In the genomic region with DNA sequence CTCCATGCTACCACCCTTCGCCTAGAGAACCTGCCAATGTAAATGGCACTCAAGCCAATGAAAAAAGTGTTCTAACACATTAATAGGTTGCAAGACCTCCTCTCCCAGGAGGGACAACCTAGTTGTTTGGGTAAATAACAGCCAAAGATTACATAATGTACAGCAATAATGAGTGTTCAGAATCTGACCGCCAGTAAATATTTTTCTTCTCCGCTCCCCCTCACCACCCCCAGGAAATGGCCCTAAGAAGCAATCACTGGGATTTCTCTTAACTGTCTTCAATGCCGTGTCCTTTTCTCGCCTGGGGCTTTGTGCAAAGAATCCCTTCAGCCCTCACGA, we compare ENCODE assay signal across 2 cellular contexts.
TF ChIP-seq lines count a peak whose summit lies in the region.

No MANE protein-coding gene starts in this region.

TF ChIP-seq in GM12878, 131 proteins besides CTCF, POLR2A, EP300 and RAD21:
- TF ChIP-seq, protein P1, sequence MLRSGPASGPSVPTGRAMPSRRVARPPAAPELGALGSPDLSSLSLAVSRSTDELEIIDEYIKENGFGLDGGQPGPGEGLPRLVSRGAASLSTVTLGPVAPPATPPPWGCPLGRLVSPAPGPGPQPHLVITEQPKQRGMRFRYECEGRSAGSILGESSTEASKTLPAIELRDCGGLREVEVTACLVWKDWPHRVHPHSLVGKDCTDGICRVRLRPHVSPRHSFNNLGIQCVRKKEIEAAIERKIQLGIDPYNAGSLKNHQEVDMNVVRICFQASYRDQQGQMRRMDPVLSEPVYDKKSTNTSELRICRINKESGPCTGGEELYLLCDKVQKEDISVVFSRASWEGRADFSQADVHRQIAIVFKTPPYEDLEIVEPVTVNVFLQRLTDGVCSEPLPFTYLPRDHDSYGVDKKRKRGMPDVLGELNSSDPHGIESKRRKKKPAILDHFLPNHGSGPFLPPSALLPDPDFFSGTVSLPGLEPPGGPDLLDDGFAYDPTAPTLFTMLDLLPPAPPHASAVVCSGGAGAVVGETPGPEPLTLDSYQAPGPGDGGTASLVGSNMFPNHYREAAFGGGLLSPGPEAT (IDR thresholded peaks at IDR 0.05; ENCODE audit: low read depth), result no peak
- TF ChIP-seq CREM (IDR thresholded peaks at IDR 0.05; ENCODE audit: low read depth), result no peak
- peak; percentile 14; the same call in 1 of the 2 replicates for TF ChIP-seq CBX5 (IDR thresholded peaks at IDR 0.05; ENCODE audit: low read depth)
- no peak for TF ChIP-seq ZNF622 (IDR thresholded peaks at IDR 0.05)
- no peak for TF ChIP-seq BACH1 (IDR thresholded peaks at IDR 0.05; ENCODE audit: borderline replicate concordance)
- no peak for TF ChIP-seq POLR2AphosphoS2 (IDR thresholded peaks at IDR 0.05; ENCODE audit: low read depth, low read length)

TF ChIP-seq in liver, 16 proteins besides CTCF, POLR2A, EP300 and RAD21:
- TF ChIP-seq YY1 (IDR thresholded peaks at IDR 0.05), result no peak
- TF ChIP-seq FOXA2 (IDR thresholded peaks at IDR 0.05), result peak; percentile 23
- TF ChIP-seq, protein P2, sequence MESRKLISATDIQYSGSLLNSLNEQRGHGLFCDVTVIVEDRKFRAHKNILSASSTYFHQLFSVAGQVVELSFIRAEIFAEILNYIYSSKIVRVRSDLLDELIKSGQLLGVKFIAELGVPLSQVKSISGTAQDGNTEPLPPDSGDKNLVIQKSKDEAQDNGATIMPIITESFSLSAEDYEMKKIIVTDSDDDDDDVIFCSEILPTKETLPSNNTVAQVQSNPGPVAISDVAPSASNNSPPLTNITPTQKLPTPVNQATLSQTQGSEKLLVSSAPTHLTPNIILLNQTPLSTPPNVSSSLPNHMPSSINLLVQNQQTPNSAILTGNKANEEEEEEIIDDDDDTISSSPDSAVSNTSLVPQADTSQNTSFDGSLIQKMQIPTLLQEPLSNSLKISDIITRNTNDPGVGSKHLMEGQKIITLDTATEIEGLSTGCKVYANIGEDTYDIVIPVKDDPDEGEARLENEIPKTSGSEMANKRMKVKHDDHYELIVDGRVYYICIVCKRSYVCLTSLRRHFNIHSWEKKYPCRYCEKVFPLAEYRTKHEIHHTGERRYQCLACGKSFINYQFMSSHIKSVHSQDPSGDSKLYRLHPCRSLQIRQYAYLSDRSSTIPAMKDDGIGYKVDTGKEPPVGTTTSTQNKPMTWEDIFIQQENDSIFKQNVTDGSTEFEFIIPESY (IDR thresholded peaks at IDR 0.05), result no peak
- TF ChIP-seq, protein P3, sequence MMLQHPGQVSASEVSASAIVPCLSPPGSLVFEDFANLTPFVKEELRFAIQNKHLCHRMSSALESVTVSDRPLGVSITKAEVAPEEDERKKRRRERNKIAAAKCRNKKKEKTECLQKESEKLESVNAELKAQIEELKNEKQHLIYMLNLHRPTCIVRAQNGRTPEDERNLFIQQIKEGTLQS (IDR thresholded peaks at IDR 0.05), result no peak
- TF ChIP-seq TAF1 (conservative IDR thresholded peaks at IDR 0.05), result no peak
- TF ChIP-seq HNF4A (conservative IDR thresholded peaks at IDR 0.05), result no peak
